ENCODE assay signal across 1 cellular context in the genomic region with DNA sequence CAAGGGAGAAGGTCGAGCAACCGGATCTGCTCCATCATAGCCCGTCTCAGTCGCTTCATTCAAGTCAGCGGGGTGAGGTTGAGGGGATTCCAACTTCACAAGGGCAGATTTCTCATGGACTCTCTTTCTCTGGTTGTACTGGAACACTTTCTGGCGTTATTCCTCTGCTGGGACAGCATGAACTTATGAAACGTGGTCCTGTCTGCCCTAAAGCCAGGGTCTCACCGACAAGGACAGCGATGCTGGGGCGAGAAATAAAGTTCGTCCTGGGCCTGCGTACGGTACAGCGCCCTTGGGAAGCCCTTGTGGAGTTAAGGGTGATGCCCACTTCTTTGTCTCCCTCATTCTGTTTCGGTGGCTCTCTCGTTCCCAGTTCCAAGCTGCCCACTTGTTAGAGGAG.
TF ChIP-seq lines count a peak whose summit lies in the region.

No MANE protein-coding gene starts in this region.

TF ChIP-seq in HepG2, 621 proteins besides CTCF, POLR2A, EP300 and RAD21:
- peak; percentile 61 for TF ChIP-seq PRPF4 (IDR thresholded peaks at IDR 0.05; ENCODE audit: low read depth, low read length, poor library complexity, severe bottlenecking)
- peak; percentile 95 for TF ChIP-seq ZBTB38 (CRISPR knock-in tag; IDR thresholded peaks at IDR 0.05)
- no peak for TF ChIP-seq NRL (CRISPR knock-in tag; IDR thresholded peaks at IDR 0.05; ENCODE audit: borderline replicate concordance)
- TF ChIP-seq, protein P1, sequence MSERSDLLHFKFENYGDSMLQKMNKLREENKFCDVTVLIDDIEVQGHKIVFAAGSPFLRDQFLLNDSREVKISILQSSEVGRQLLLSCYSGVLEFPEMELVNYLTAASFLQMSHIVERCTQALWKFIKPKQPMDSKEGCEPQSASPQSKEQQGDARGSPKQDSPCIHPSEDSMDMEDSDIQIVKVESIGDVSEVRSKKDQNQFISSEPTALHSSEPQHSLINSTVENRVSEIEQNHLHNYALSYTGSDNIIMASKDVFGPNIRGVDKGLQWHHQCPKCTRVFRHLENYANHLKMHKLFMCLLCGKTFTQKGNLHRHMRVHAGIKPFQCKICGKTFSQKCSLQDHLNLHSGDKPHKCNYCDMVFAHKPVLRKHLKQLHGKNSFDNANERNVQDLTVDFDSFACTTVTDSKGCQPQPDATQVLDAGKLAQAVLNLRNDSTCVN (CRISPR knock-in tag; IDR thresholded peaks at IDR 0.05; ENCODE audit: borderline replicate concordance) = no peak
